Comparison of ENCODE assay signal across 18 cellular contexts in genomic region chr17:57675427-57675826, GRCh38.
"Had no signal": no experiment of that assay in that cellular context is flagged by ENCODE, and none has a peak within 500 bp of the region (broad histone marks: within the 10 kb centered on the region; RNA-seq: fewer than 3 reads in every experiment).

No MANE protein-coding gene starts in this region.

- H3K27ac ChIP-seq: gastroesophageal sphincter, heart right ventricle, skin epidermis had no signal

- H3K4me3 Mint-ChIP-seq: activated CD4-positive, alpha-beta T cell treated with anti-CD3 and anti-CD28 coated beads for 36 hours; central memory CD8-positive, alpha-beta T cell; naive B cell; stimulated activated naive CD8-positive, alpha-beta T cell treated with anti-CD3 and anti-CD28 coated beads, Interleukin-15, amount 100 ng/mL, for 72 hours; T-helper 17 cell; type B pancreatic cell had no signal

- H3K27me3 Mint-ChIP-seq: activated CD4-positive, alpha-beta T cell treated with anti-CD3 and anti-CD28 coated beads for 36 hours; central memory CD8-positive, alpha-beta T cell; naive B cell; progenitor cell of endocrine pancreas; stimulated activated naive CD8-positive, alpha-beta T cell treated with anti-CD3 and anti-CD28 coated beads, Interleukin-15, amount 100 ng/mL, for 72 hours; T-helper 17 cell; type B pancreatic cell had no signal

- H3K9me3 Mint-ChIP-seq: activated T-helper 2 cell treated with anti-CD3 and anti-CD28 coated beads, Interferon-gamma antibody, Interleukin-2, Interleukin-4, amounts not matched to agents 10 μg/mL and 5 μg/mL and 100 μg/mL, durations not matched to agents 14 hours and 24 hours and 36 hours; central memory CD8-positive, alpha-beta T cell; naive B cell; stimulated activated naive CD8-positive, alpha-beta T cell treated with anti-CD3 and anti-CD28 coated beads, Interleukin-15, amount 100 ng/mL, for 72 hours; type B pancreatic cell had no signal

- ATAC-seq: activated CD4-positive, alpha-beta T cell treated with anti-CD3 and anti-CD28 coated beads for 36 hours; gastroesophageal sphincter; heart right ventricle; left cardiac atrium; right cardiac atrium; stimulated activated naive CD8-positive, alpha-beta T cell treated with anti-CD3 and anti-CD28 coated beads, Interleukin-15, amount 100 ng/mL, for 72 hours; T-helper 17 cell had no signal

- H3K27me3 ChIP-seq: gastroesophageal sphincter, heart right ventricle had no signal

- H3K27ac Mint-ChIP-seq: activated CD4-positive, alpha-beta T cell treated with anti-CD3 and anti-CD28 coated beads for 36 hours; activated T-helper 2 cell treated with anti-CD3 and anti-CD28 coated beads, Interferon-gamma antibody, Interleukin-2, Interleukin-4, amounts not matched to agents 10 μg/mL and 5 μg/mL and 100 μg/mL, durations not matched to agents 14 hours and 24 hours and 36 hours; naive B cell; progenitor cell of endocrine pancreas; T-helper 17 cell; type B pancreatic cell had no signal

- DNase-seq: activated CD4-positive, alpha-beta T cell treated with anti-CD3 and anti-CD28 coated beads for 36 hours; activated naive CD4-positive, alpha-beta T cell treated with anti-CD3 and anti-CD28 coated beads, Interleukin-2, amount 50 U/mL, for 16 hours; activated T-cell treated with anti-CD3 and anti-CD28 coated beads, Interleukin-2, amount 50 U/mL, for 1 hour; dermis blood vessel endothelial cell; erythroblast; heart right ventricle; left cardiac atrium; naive B cell; right cardiac atrium; stimulated activated CD4-positive, alpha-beta T cell treated with anti-CD3 and anti-CD28 coated beads, Interleukin-4, amount 100 ng/mL, for 4 hours; T-helper 17 cell had no signal

- H3K9me3 ChIP-seq: gastroesophageal sphincter, heart right ventricle had no signal

- H3K4me3 ChIP-seq: gastroesophageal sphincter, heart right ventricle, skin epidermis had no signal
